ENCODE assay signal across 8 cellular contexts in genomic region chr14:102138935-102139247, GRCh38. TPM values are rescaled to one million over a fixed set of nuclear protein-coding genes. Genes with fewer than 3 reads are reported as not detected.
A peak's percentile ranks its signal among the peaks of the same experiment; 100 is the strongest.
DNase-seq lines count a peak whose midpoint lies in the region; ATAC-seq and TF ChIP-seq lines count a peak whose summit lies in the region.

No MANE protein-coding gene starts in this region.

- POLR2A ChIA-PET in PC-9 (lab: Charles Lee; ENCODE audit: unreplicated experiment), result interaction anchor here (0.5 to 0.7 kb wide), 5 partner anchors 15 to 170 kb away, joined by 5 to 13 read pairs (median 7); no protein-coding TSS in a partner anchor

- H3F3A ChIP-seq in PC-9 (ENCODE audit: insufficient read depth, low read depth), result peaks cover 14% of the 10 kb centered on the region; the same call in 1 of the 2 replicates

- peak overlapping the region; percentile 85 for H3K4me2 ChIP-seq in PC-9

- H3K4me3 ChIP-seq in PC-9 (peak overlapping the region; percentile 75), epithelial cell of proximal tubule (ENCODE audit: low read depth, low read length) (peak overlapping the region; percentile 76), neuron (ENCODE audit: low read length) (peak overlapping the region; percentile 67)

- peaks cover 23% of the 10 kb centered on the region for H4K20me1 ChIP-seq in PC-9 (ENCODE audit: insufficient read depth)

- CTCF ChIA-PET in PC-9 (lab: Charles Lee), result interaction anchor here (0.5 to 1.4 kb wide), 6 partner anchors 13 to 96 kb away, joined by 3 to 10 read pairs (median 5); no protein-coding TSS in a partner anchor

- H2AFZ ChIP-seq in PC-9 (peak overlapping the region; percentile 92), neuron (ENCODE audit: low read depth, low read length) (peak overlapping the region; percentile 91)

- H3K36me3 ChIP-seq in PC-9 (ENCODE audit: low read depth) (0 out of 2 replicates have a peak, but pooled peaks cover 8% of the 10 kb centered on the region), neuron (ENCODE audit: insufficient read depth, low read length) (peaks cover 2% of the 10 kb centered on the region)

- peaks cover 69% of the 10 kb centered on the region for H3K79me2 ChIP-seq in PC-9 (ENCODE audit: low read depth)

- no TSS peak for BruUV-seq in PC-9 (replicated peaks; lab: Mats Ljungman, UMichigan)

- H3K9me3 ChIP-seq in PC-9 (ENCODE audit: insufficient read depth, low read depth) (no peaks in the 10 kb centered on the region), neuron (ENCODE audit: low read length) (no peaks in the 10 kb centered on the region)

- H3K27me3 ChIP-seq in PC-9 (ENCODE audit: insufficient read depth, low read depth) (no peaks in the 10 kb centered on the region), neuron (ENCODE audit: insufficient read depth, low read length) (no peaks in the 10 kb centered on the region)

- TF ChIP-seq CTCF in PC-9 (conservative IDR thresholded peaks at IDR 0.05) (no peak), epithelial cell of proximal tubule (conservative IDR thresholded peaks at IDR 0.05; ENCODE audit: low read depth, low read length) (no peak)

- DNase-seq in NCI-H2107 treated with DMSO at 0.1 percent for 48 hours (lab: John Stamatoyannopoulos, UW; ENCODE audit: unreplicated experiment), result peak; percentile 42
- DNase-seq in NCI-H2107 (lab: John Stamatoyannopoulos, UW), result no peak
- no peak for DNase-seq in PC-9
- DNase-seq in epithelial cell of proximal tubule (ENCODE audit: low read depth), result no peak

- H3K4me1 ChIP-seq in PC-9 (replicated peaks; ENCODE audit: insufficient read depth), result peaks cover 31% of the 10 kb centered on the region
- peaks cover 21% of the 10 kb centered on the region for H3K4me1 ChIP-seq in neuron (ENCODE audit: insufficient read depth, low read length)

- no peaks in the 10 kb centered on the region for H3K9me2 ChIP-seq in PC-9 (ENCODE audit: insufficient read depth)

- intact Hi-C loops in PC-9 (cut with micrococcal nuclease; ENCODE audit: unreplicated experiment), result loop anchor here (1.0 to 2.0 kb wide), 7 partner anchors 42 to 378 kb away; partner anchors contain the start of genes HSP90AA1 and PPP2R5C

- H3K27ac ChIP-seq in PC-9, result peak overlapping the region; percentile 27

- ATAC-seq in GM21390 (IDR thresholded peaks at IDR 0.05; ENCODE audit: unreplicated experiment) (no peak), GM18519 (IDR thresholded peaks at IDR 0.05; ENCODE audit: low FRiP score, unreplicated experiment) (no peak), GM21381 (IDR thresholded peaks at IDR 0.05; ENCODE audit: unreplicated experiment) (no peak)

RNA-seq across cellular contexts. Expression of gene WDR20, which starts 0.8 kb away (rescaled TPM):
- total RNA-seq in PC-9 (2021), result 62.2 and 93.5 TPM in 2 replicates
- total RNA-seq in epithelial cell of proximal tubule, result 12.4 and 13.8 TPM in 2 replicates

RNA-seq across cellular contexts. Expression of gene HSP90AA1, which starts 52.0 kb away (rescaled TPM):
- 1,314 and 1,931 TPM in 2 replicates for total RNA-seq in PC-9 (2021)
- 615 and 1,253 TPM in 2 replicates for total RNA-seq in epithelial cell of proximal tubule
